9 cellular contexts compared by ENCODE assay signal in the genomic region with DNA sequence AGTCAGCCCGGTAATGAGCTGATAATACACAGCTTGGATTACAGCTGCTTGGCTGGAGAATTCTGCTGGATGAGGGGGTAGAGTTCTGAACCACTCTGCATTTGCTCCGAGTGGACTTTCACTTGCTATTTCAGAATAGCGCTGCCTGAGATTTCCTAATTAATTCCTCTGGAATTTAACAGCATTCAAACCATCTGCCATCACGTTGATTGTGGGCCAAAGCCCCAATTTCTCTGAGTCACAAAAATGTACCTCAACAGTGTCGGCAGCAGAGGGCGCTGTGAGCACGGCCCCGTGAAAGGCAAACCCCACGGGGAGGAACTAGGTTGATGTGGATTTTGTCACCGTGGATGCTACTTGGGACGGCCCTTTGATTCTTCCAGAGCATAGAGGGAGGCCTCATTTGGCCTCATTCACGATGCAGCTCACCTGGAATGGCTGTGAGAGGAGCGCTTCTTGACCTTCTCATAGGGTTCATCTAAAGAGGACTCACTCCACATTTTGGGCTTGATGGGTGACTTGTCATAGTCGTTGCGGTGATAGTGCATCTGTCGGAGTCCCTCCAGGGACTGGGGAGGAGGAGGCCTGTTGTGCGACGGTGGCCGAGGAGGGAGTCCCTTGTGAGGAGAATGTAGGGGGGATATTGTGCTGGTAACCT.
DNase-seq lines count a peak whose midpoint lies in the region; ATAC-seq, FAIRE-seq and TF ChIP-seq lines count a peak whose summit lies in the region.
"Had no signal": no experiment of that assay in that cellular context is flagged by ENCODE, and none has a peak within 500 bp of the region (broad histone marks: within the 10 kb centered on the region; RNA-seq: fewer than 3 reads in every experiment).

No MANE protein-coding gene starts in this region.

- H3K4me3 ChIP-seq in AG09309 (ENCODE audit: control insufficient read depth, low read depth, low read length) = no peak overlapping the region
- H3K4me3 ChIP-seq in epithelial cell of esophagus (ENCODE audit: low read length) = no peak overlapping the region
- H3K4me3 ChIP-seq: HAP-1 had no signal

- DNase-seq in AG09309 (ENCODE audit: low read depth) (peak; percentile 48), GM19239 (ENCODE audit: insufficient read length, low spot score) (peak; percentile 85), NCI-H82 (lab: John Stamatoyannopoulos, UW) (peak; percentile 57), epithelial cell of esophagus (ENCODE audit: low read depth) (peak; percentile 71), mucosa of gallbladder (ENCODE audit: low spot score) (peak; percentile 47)
- peak; percentile 72 for DNase-seq in activated CD8-positive, alpha-beta memory T cell treated with anti-CD3 and anti-CD28 coated beads, Interleukin-2, amount 50 U/mL, for 4 hours
- peak; percentile 36 for DNase-seq in stimulated activated CD8-positive, alpha-beta memory T cell treated with anti-CD3 and anti-CD28 coated beads, Interleukin-4, amount 100 ng/mL, for 1 hour (ENCODE audit: low read depth in 2 of 2, low spot score in 1 of 2)

- ATAC-seq in GM19463 (IDR thresholded peaks at IDR 0.05; ENCODE audit: unreplicated experiment) = no peak

- peak; percentile 98 for FAIRE-seq in GM19239 (lab: Jason Lieb, UNC)

- peak; percentile 94 for TF ChIP-seq CTCF in AG09309 (IDR thresholded peaks at IDR 0.05; ENCODE audit: control insufficient read depth, insufficient read depth, low read depth, low read length, missing control alignments)
- TF ChIP-seq CTCF in epithelial cell of esophagus (IDR thresholded peaks at IDR 0.05; ENCODE audit: insufficient read depth, low read depth, low read length, missing control alignments) = peak; percentile 92
